Comparison of ENCODE assay signal across 1 cellular context in the genomic region with DNA sequence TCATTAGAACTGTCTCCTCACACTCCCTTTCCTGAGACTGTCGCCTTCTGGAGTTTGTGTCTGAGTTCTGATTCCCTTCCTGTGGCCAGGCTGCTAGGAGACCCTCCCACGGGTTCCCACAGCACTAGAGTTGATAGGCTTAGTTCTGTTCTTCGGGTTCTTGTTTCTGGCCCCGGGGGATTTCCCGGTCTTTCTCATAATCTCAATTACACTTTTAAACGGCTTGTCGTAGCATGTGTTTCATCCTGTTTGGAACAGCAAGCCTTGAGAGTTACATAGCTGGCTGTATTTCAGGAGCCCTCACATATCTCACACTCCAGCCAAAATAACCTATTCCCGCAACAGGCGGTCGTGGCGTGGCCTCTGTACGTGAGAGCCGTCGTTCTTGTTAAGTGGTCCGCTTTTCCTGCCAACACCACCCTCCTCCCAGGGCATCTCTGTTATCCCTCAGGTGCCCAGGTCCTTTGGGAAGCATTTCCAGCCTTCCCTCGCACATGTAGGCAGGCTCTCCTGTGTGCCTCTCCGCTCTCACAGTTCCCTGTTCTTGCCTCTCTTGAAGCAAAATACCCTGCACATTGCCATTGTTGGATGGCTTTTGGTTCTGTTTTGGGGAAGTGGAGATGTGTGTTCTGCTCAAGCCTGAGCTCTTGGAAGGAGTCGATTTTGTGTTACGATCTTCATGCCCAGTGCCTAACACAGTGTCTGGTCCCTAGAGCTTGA.
TF ChIP-seq lines count a peak whose summit lies in the region.

No MANE protein-coding gene starts in this region.

TF ChIP-seq in GM23338, 12 proteins besides CTCF, POLR2A, EP300 and RAD21 (continued from another document):
- TF ChIP-seq, protein P1, sequence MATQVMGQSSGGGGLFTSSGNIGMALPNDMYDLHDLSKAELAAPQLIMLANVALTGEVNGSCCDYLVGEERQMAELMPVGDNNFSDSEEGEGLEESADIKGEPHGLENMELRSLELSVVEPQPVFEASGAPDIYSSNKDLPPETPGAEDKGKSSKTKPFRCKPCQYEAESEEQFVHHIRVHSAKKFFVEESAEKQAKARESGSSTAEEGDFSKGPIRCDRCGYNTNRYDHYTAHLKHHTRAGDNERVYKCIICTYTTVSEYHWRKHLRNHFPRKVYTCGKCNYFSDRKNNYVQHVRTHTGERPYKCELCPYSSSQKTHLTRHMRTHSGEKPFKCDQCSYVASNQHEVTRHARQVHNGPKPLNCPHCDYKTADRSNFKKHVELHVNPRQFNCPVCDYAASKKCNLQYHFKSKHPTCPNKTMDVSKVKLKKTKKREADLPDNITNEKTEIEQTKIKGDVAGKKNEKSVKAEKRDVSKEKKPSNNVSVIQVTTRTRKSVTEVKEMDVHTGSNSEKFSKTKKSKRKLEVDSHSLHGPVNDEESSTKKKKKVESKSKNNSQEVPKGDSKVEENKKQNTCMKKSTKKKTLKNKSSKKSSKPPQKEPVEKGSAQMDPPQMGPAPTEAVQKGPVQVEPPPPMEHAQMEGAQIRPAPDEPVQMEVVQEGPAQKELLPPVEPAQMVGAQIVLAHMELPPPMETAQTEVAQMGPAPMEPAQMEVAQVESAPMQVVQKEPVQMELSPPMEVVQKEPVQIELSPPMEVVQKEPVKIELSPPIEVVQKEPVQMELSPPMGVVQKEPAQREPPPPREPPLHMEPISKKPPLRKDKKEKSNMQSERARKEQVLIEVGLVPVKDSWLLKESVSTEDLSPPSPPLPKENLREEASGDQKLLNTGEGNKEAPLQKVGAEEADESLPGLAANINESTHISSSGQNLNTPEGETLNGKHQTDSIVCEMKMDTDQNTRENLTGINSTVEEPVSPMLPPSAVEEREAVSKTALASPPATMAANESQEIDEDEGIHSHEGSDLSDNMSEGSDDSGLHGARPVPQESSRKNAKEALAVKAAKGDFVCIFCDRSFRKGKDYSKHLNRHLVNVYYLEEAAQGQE (IDR thresholded peaks at IDR 0.05; ENCODE audit: unreplicated experiment): no peak
- TF ChIP-seq, protein P2, sequence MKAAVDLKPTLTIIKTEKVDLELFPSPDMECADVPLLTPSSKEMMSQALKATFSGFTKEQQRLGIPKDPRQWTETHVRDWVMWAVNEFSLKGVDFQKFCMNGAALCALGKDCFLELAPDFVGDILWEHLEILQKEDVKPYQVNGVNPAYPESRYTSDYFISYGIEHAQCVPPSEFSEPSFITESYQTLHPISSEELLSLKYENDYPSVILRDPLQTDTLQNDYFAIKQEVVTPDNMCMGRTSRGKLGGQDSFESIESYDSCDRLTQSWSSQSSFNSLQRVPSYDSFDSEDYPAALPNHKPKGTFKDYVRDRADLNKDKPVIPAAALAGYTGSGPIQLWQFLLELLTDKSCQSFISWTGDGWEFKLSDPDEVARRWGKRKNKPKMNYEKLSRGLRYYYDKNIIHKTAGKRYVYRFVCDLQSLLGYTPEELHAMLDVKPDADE (IDR thresholded peaks at IDR 0.05): no peak
- TF ChIP-seq EZH2 (IDR thresholded peaks at IDR 0.05; ENCODE audit: low read depth, unreplicated experiment): no peak
- no peak for TF ChIP-seq POLR2AphosphoS5 (IDR thresholded peaks at IDR 0.05; ENCODE audit: low read depth)
- TF ChIP-seq CREB1 (CRISPR knock-in tag; IDR thresholded peaks at IDR 0.05; ENCODE audit: low read depth): no peak
- no peak for TF ChIP-seq NANOG (IDR thresholded peaks at IDR 0.05; ENCODE audit: borderline replicate concordance)
